8 cellular contexts compared by ENCODE assay signal in the genomic region with DNA sequence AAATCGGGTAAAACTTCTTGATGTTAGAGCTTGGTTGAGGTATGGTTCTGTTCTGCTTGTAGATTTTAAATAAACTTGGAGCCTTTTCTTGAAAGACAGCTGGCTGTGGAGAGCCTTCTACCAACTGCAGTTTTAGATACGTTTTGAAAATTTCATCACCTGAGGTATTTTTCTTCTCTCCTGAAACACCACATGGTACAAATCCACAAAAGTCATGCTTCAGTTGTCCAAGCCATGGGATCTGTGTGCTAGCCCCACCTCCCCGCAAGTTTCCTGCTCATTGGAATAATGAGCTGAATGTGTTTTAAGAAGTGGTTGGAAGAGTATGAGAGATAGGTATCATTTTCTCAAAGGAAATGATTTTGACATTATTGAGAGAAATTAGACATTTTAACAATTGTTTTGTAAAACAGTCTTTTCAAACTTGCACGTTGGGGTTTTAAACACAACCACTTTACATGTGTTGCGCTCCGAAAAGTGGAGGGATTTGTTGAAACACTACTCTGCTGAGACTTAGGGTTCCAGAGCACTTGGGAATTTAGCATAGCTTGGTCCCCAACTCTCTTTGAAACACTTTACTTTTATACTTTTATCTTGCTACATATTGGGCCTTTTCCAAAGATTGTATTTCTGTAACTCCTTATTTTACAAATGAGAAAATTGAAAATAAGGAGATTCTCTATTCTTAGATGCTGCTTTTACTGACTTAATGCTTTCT. TPM values are rescaled to one million over a fixed set of nuclear protein-coding genes. Genes with fewer than 3 reads are reported as not detected.
DNase-seq lines count a peak whose midpoint lies in the region; ATAC-seq and TF ChIP-seq lines count a peak whose summit lies in the region.

No MANE protein-coding gene starts in this region.

- H3K4me3 ChIP-seq in lower lobe of right lung: peak overlapping the region; percentile 76
- H3K4me3 ChIP-seq in upper lobe of left lung: peak overlapping the region; percentile 78 to 93 (median 80)

- DNase-seq in NCI-H1105 treated with DMSO at 0.1 percent for 48 hours (lab: John Stamatoyannopoulos, UW) (peak; percentile 31), NCI-H1105 (lab: John Stamatoyannopoulos, UW) (no peak), M059J (ENCODE audit: low read depth) (peak; percentile 37), lower lobe of right lung (no peak), upper lobe of left lung (peak in 1 of 2 donors; percentile 36)

- ATAC-seq in lower lobe of right lung (no peak), upper lobe of left lung (ENCODE audit: low FRiP score in 2 of 2) (no peak), HG03432 (IDR thresholded peaks at IDR 0.05; ENCODE audit: unreplicated experiment) (no peak), HG03025 (IDR thresholded peaks at IDR 0.05; ENCODE audit: low FRiP score, unreplicated experiment) (no peak)

- TF ChIP-seq CTCF in brain (conservative IDR thresholded peaks at IDR 0.05) (no peak), lower lobe of right lung (IDR thresholded peaks at IDR 0.05) (no peak), upper lobe of left lung (IDR thresholded peaks at IDR 0.05) (no peak)

- peak overlapping the region; percentile 88 to 95 (median 93) for H3K4me3 Mint-ChIP-seq in brain

- H3K27me3 ChIP-seq in lower lobe of right lung (ENCODE audit: low read depth): no peaks in the 10 kb centered on the region
- no peaks in the 10 kb centered on the region for H3K27me3 ChIP-seq in upper lobe of left lung

- H3K9me3 ChIP-seq in lower lobe of right lung (no peaks in the 10 kb centered on the region), upper lobe of left lung (no peaks in the 10 kb centered on the region)

- H3K27ac Mint-ChIP-seq in brain: peak overlapping the region; percentile 88 to 98 (median 93)

- peaks cover 69% of the 10 kb centered on the region for H3K4me1 Mint-ChIP-seq in brain

- no peak for TF ChIP-seq EP300 in upper lobe of left lung (IDR thresholded peaks at IDR 0.05)

- WGBS in upper lobe of left lung, 2 donors: 26 to 31% methylated on average over 6 of the region's 6 CpGs

- no peak for TF ChIP-seq POLR2A in upper lobe of left lung (IDR thresholded peaks at IDR 0.05)

- H3K27ac ChIP-seq in lower lobe of right lung (peak overlapping the region; percentile 99), upper lobe of left lung (peak overlapping the region; percentile 98 to 100 (median 99))

- H3K36me3 Mint-ChIP-seq in brain: peaks cover 13% of the 10 kb centered on the region

- no peaks in the 10 kb centered on the region for H3K27me3 Mint-ChIP-seq in brain

- H3K9me3 Mint-ChIP-seq in brain: peaks cover 0 to 6% (median 0%) of the 10 kb centered on the region in 5 experiments

- intact Hi-C loops in lower lobe of right lung (cut with DNase I): no loop called here

- H3K36me3 ChIP-seq in lower lobe of right lung (no peaks in the 10 kb centered on the region), upper lobe of left lung (no peaks in the 10 kb centered on the region)

- peaks cover 44% of the 10 kb centered on the region for H3K4me1 ChIP-seq in lower lobe of right lung
- H3K4me1 ChIP-seq in upper lobe of left lung: peaks cover 32 to 40% (median 37%) of the 10 kb centered on the region in 4 donors

RNA-seq across cellular contexts. Expression of gene PPM1A, which starts 1.5 kb away (rescaled TPM):
- total RNA-seq in M059J (2014; rRNA removed; shearing (Covaris generic)): 20.0 and 23.4 TPM in 2 replicates
- polyA plus RNA-seq in brain (ENCODE audit: insufficient read depth, low read depth, low replicate concordance): 24.3 TPM
- 58.0 TPM for total RNA-seq in lower lobe of right lung
- 10 to 100 TPM; 20.5 to 71.8 (median 43.7) TPM for total RNA-seq in upper lobe of left lung

Comparison
In these comparisons a context has a peak if more than half of its experiments do, and no peak if none do; other contexts are left out.
1. DNase-seq: peak in NCI-H1105 treated with DMSO at 0.1 percent for 48 hours (single experiment) and M059J (single experiment); none in NCI-H1105 (single experiment) and lower lobe of right lung (single experiment).